Comparison of ENCODE assay signal across 20 cellular contexts in genomic region chr5:173848986-173849596, GRCh38. TPM values are rescaled to one million over a fixed set of nuclear protein-coding genes. Genes with fewer than 3 reads are reported as not detected.
DNase-seq lines count a peak whose midpoint lies in the region; ATAC-seq, FAIRE-seq and TF ChIP-seq lines count a peak whose summit lies in the region.
"Had no signal": no experiment of that assay in that cellular context is flagged by ENCODE, and none has a peak within 500 bp of the region (broad histone marks: within the 10 kb centered on the region; RNA-seq: fewer than 3 reads in every experiment).

No MANE protein-coding gene starts in this region.

- BruUV-seq in K562 (replicated peaks; lab: Mats Ljungman, UMichigan): no TSS peak

- H4K20me1 ChIP-seq in GM23248 (ENCODE audit: insufficient read depth) (no peaks in the 10 kb centered on the region), K562 (replicated peaks; ENCODE audit: control insufficient read depth, insufficient read depth, low read length) (no peaks in the 10 kb centered on the region)

- ATAC-seq in K562: no peak
- ATAC-seq in foreskin keratinocyte: peak; percentile 51
- ATAC-seq in HG02840 (IDR thresholded peaks at IDR 0.05; ENCODE audit: low FRiP score, unreplicated experiment): no peak

- no peaks in the 10 kb centered on the region for H3K9me1 ChIP-seq in K562 (ENCODE audit: control insufficient read depth, insufficient read depth, low read length)

- H3K27me3 ChIP-seq in GM23248 (replicated peaks; ENCODE audit: insufficient read depth): peaks cover 5% of the 10 kb centered on the region; the same call in 1 of the 2 replicates
- no peaks in the 10 kb centered on the region; a peak in 1 of 5 replicates for H3K27me3 ChIP-seq in K562 (ENCODE audit: control insufficient read depth in 2 of 2, insufficient read depth in 2 of 2, low read length in 2 of 2)
- no peaks in the 10 kb centered on the region for H3K27me3 ChIP-seq in foreskin keratinocyte
- H3K27me3 ChIP-seq: BE2C had no signal

- in situ Hi-C loops in GM23248 (cut with MboI) (no loop called here), K562 (cut with MboI) (no loop called here), GM13976 (cut with MboI; ENCODE audit: low sequenced_read_pairs, unreplicated experiment) (no loop called here)

- intact Hi-C loops in K562 (cut with micrococcal nuclease): no loop called here

- H3K79me2 ChIP-seq in GM23248 (ENCODE audit: insufficient read depth) (no peaks in the 10 kb centered on the region), K562 (ENCODE audit: control insufficient read depth, insufficient read depth, low read length) (no peaks in the 10 kb centered on the region)

- TF ChIP-seq CTCF in K562 (IDR thresholded peaks at IDR 0.05 in 2 of 3, conservative IDR thresholded peaks at IDR 0.05 in 1 of 3; ENCODE audit: insufficient read depth in 2 of 3, low read depth in 1 of 3, low read length in 3 of 3) (no peak), foreskin keratinocyte (conservative IDR thresholded peaks at IDR 0.05) (no peak), GM13976 (IDR thresholded peaks at IDR 0.05; ENCODE audit: borderline replicate concordance, control extremely low read depth, extremely low read depth, insufficient read depth, missing control alignments) (no peak)

- POLR2A ChIA-PET in K562 (lab: Yijun Ruan, JAX): interaction anchor here (0.9 to 4.5 kb wide), 4 partner anchors 10 to 17 kb away, joined by 3 to 20 read pairs (median 5); no protein-coding TSS in a partner anchor

- no peaks in the 10 kb centered on the region for H3K9me2 ChIP-seq in GM23248 (ENCODE audit: insufficient read depth)

- CTCF ChIA-PET in K562 (lab: Yijun Ruan, JAX; ENCODE audit: low intra/inter-chr PET ratio): no interaction called here

- DNase-seq in GM23248 (peak; percentile 8), M059J (ENCODE audit: low read depth) (peak; percentile 8), K562 (ENCODE audit: extremely low read depth in 1 of 4, low spot score in 3 of 4) (no peak), foreskin keratinocyte (peak; percentile 13 to 28), GM13976 (ENCODE audit: low spot score) (no peak), cerebellum (ENCODE audit: low spot score) (no peak)
- DNase-seq: BE2C; CD4-positive, alpha-beta T cell; GOT3; HFFc6; NCI-H1092; NCI-H146; NCI-H2227 treated with DMSO at 0.1 percent for 48 hours; NCI-H526 treated with DMSO at 0.1 percent for 48 hours; NK-92 treated with Interleukin-12 subunit alpha and Interleukin-12 subunit beta, amount 100 ng/mL, for 24 hours; RPMI8226; SIG-M5 had no signal

- no peak for TF ChIP-seq RAD21 in K562 (CRISPR knock-in tag; conservative IDR thresholded peaks at IDR 0.05 in 1 of 2, IDR thresholded peaks at IDR 0.05 in 1 of 2)

- no peak for TF ChIP-seq POLR2A in K562 (conservative IDR thresholded peaks at IDR 0.05)

- no peak overlapping the region for H3K27ac ChIP-seq in GM23248
- H3K27ac ChIP-seq in K562 (ENCODE audit: extremely low read depth, low read depth, low read length): no peak overlapping the region; the same call in 2 of the 3 replicates
- no peak overlapping the region for H3K27ac ChIP-seq in foreskin keratinocyte

- H3K9me3 ChIP-seq in GM23248 (ENCODE audit: low read depth) (no peaks in the 10 kb centered on the region), K562 (replicated peaks; ENCODE audit: control insufficient read depth, insufficient read depth, low read depth, low read length) (no peaks in the 10 kb centered on the region)
- H3K9me3 ChIP-seq: BE2C had no signal

- no peaks in the 10 kb centered on the region for H3K4me1 ChIP-seq in GM23248 (ENCODE audit: insufficient read depth)
- peaks cover 30 to 54% of the 10 kb centered on the region in 2 experiments for H3K4me1 ChIP-seq in K562 (replicated peaks in 1 of 2; ENCODE audit: control insufficient read depth in 2 of 2, insufficient read depth in 2 of 2, low read length in 2 of 2)
- H3K4me1 ChIP-seq in foreskin keratinocyte: no peaks in the 10 kb centered on the region
- H3K4me1 ChIP-seq: BE2C had no signal

- H3K4me2 ChIP-seq in GM23248 (ENCODE audit: unreplicated experiment) (no peak overlapping the region), K562 (ENCODE audit: insufficient read depth, low read length) (no peak overlapping the region)

- H3K9ac ChIP-seq in GM23248 (no peak overlapping the region), K562 (ENCODE audit: insufficient read depth in 1 of 2, low read depth in 2 of 2, low read length in 2 of 2) (no peak overlapping the region)

- no peak for FAIRE-seq in K562 (lab: Jason Lieb, UNC)
- FAIRE-seq: G401.6, GM18507 had no signal

- no peak overlapping the region for H3K4me3 ChIP-seq in GM23248
- H3K4me3 ChIP-seq in K562: no peak overlapping the region

- H3F3A ChIP-seq in GM23248 (ENCODE audit: insufficient read depth): no peaks in the 10 kb centered on the region

- H2AFZ ChIP-seq in GM23248 (no peak overlapping the region), K562 (ENCODE audit: low read depth, low read length) (peak overlapping the region; percentile 41)

- no peak for TF ChIP-seq EP300 in K562 (IDR thresholded peaks at IDR 0.05; ENCODE audit: low read length)

- 32 to 36% methylated on average over 2 of the region's 2 CpGs for WGBS in GM23248 (ENCODE audit: low coverage in 1 of 2, low lambda C conversion rate in 2 of 2, missing lambda C conversion rate in 2 of 2), 2 experiments
- 61% methylated on average over 2 of the region's 2 CpGs for WGBS in K562 (ENCODE audit: insufficient coverage, low coverage, missing lambda C conversion rate)

- no peaks in the 10 kb centered on the region for H3K36me3 ChIP-seq in GM23248 (ENCODE audit: low read depth)
- H3K36me3 ChIP-seq in K562 (ENCODE audit: control insufficient read depth, insufficient read depth, low read length): no peaks in the 10 kb centered on the region
- H3K36me3 ChIP-seq: BE2C had no signal

TF ChIP-seq in K562, 482 proteins besides CTCF, POLR2A, EP300 and RAD21 (continues in another document):
- TF ChIP-seq JUNB (CRISPR knock-in tag; conservative IDR thresholded peaks at IDR 0.05) (no peak), FOXJ2 (tag; IDR thresholded peaks at IDR 0.05) (no peak), FOSL1 (tag; conservative IDR thresholded peaks at IDR 0.05) (peak; percentile 59), ZNF146 (CRISPR knock-in tag; IDR thresholded peaks at IDR 0.05; ENCODE audit: unreplicated experiment) (no peak), RBM17 (IDR thresholded peaks at IDR 0.05; ENCODE audit: borderline replicate concordance, low read depth, low read length) (no peak)
- TF ChIP-seq, protein P1, sequence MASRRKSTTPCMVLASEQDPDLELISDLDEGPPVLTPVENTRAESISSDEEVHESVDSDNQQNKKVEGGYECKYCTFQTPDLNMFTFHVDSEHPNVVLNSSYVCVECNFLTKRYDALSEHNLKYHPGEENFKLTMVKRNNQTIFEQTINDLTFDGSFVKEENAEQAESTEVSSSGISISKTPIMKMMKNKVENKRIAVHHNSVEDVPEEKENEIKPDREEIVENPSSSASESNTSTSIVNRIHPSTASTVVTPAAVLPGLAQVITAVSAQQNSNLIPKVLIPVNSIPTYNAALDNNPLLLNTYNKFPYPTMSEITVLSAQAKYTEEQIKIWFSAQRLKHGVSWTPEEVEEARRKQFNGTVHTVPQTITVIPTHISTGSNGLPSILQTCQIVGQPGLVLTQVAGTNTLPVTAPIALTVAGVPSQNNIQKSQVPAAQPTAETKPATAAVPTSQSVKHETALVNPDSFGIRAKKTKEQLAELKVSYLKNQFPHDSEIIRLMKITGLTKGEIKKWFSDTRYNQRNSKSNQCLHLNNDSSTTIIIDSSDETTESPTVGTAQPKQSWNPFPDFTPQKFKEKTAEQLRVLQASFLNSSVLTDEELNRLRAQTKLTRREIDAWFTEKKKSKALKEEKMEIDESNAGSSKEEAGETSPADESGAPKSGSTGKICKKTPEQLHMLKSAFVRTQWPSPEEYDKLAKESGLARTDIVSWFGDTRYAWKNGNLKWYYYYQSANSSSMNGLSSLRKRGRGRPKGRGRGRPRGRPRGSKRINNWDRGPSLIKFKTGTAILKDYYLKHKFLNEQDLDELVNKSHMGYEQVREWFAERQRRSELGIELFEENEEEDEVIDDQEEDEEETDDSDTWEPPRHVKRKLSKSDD (conservative IDR thresholded peaks at IDR 0.05; ENCODE audit: low read length): no peak

RNA-seq across cellular contexts. Expression of gene CPEB4, which starts 39.1 kb away (rescaled TPM):
- 11.6 and 16.3 TPM in 2 replicates for total RNA-seq in GM23248 (2014; rRNA removed; shearing (Covaris generic))
- polyA plus RNA-seq in GM23248 (2016; fragmentation: Nextera tagmentation; extraction: Ambion mirVana) (4.4 and 6.2 TPM in 2 replicates), K562 (2011; rRNA removed) (17.6 and 21.3 TPM in 2 replicates), K562 (2014; fragmentation: Illumina TruSeq; extraction: Trizol) (9.3 and 13.2 TPM in 2 replicates), K562 (2014; fragmentation: Nextera tagmentation; extraction: Ambion mirVana) (10 to 100 TPM in 1 of 2 experiments, 1 to 10 TPM in 1; 7.4 to 10.2 TPM), K562 (2014; rRNA removed) (11.0 and 12.2 TPM in 2 replicates), foreskin keratinocyte (1.0 and 1.2 TPM in 2 replicates)
- total RNA-seq in M059J (2014; rRNA removed; shearing (Covaris generic)): 13.6 and 20.5 TPM in 2 replicates
- 49.3 and 127 TPM in 2 replicates for total RNA-seq in K562 (2011; cell fraction: chromatin; rRNA removed; ENCODE audit: low replicate concordance)
- 32.2 and 37.4 TPM in 2 replicates for total RNA-seq in K562 (2011; cell fraction: nucleolus; rRNA removed)
- 56.7 and 64.2 TPM in 2 replicates for total RNA-seq in K562 (2011; cell fraction: nucleoplasm; rRNA removed)
- total RNA-seq in K562 (2014; rRNA removed) (9.5 and 10.2 TPM in 2 replicates), K562 (2014; rRNA removed; fragmentation: Illumina TruSeq; extraction: Trizol) (20.6 and 21.8 TPM in 2 replicates), K562 (2015; rRNA removed; fragmentation: Illumina TruSeq; extraction: Trizol) (12.0 and 12.4 TPM in 2 replicates), K562 (2021) (17.7 and 19.7 TPM in 2 replicates), foreskin keratinocyte (9.0 and 10.6 TPM in 2 replicates), cerebellum (110 TPM)
- 9.8 and 13.5 TPM in 2 replicates for polyA plus RNA-seq in K562 (2011; cell fraction: cytosol; rRNA removed)
- 33.8 and 38.5 TPM in 2 replicates for polyA plus RNA-seq in K562 (2011; cell fraction: nucleus; rRNA removed)
- polyA plus RNA-seq in K562 (2012): 11.6 and 13.2 TPM in 2 replicates
- 49.0 and 67.5 TPM in 2 replicates for polyA minus RNA-seq in K562 (2011; rRNA and poly(A)+ RNA removed)
- polyA minus RNA-seq in K562 (2011; cell fraction: cytosol; rRNA and poly(A)+ RNA removed): 12.2 and 17.7 TPM in 2 replicates
- polyA minus RNA-seq in K562 (2011; cell fraction: nucleus; rRNA and poly(A)+ RNA removed): 45.2 and 47.7 TPM in 2 replicates

Comparison
In these comparisons a context has a peak if more than half of its experiments do, and no peak if none do; other contexts are left out.
1. DNase-seq: peak in GM23248 (single experiment), M059J (single experiment) and foreskin keratinocyte (2 of 2); none in K562 (0 of 4), GM13976 (single experiment) and cerebellum (single experiment).